Comparison of ENCODE assay signal across 8 cellular contexts in the genomic region with DNA sequence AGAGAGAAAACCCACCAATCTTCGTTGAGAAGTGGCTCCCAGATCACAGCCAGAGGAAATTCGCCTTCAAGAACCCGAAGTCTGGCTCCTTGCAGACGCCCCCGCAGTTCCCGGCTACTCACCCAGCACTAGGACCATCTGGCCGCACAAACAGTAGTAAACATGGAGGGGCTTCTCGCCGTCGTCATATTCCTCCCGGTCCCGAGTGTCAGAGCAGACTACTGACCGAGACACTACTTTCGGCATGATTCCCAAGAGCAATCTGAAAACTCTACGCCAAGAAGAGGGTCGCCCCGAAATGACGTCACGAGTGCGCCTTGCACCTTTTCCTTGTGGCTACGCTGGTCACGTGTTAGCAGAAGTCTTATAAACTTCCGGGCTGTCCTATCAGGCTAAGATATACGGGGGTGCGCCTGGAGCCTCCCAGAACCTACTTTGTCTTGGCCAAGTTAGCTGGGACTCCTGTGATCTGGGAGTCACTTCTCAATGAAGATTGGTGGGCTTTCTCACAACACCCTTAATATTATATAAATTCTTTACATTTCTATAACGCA. TPM values are rescaled to one million over a fixed set of nuclear protein-coding genes. Genes with fewer than 3 reads are reported as not detected.
DNase-seq lines count a peak whose midpoint lies in the region; TF ChIP-seq lines count a peak whose summit lies in the region.

A gene (minus strand): TSS at position 300 of the 554 bp plus-strand sequence. CDS start 54 bp downstream, at position 246.

- H3K4me3 Mint-ChIP-seq in H9: peak within 1 kb of the TSS; percentile 93 to 96
- peak within 1 kb of the TSS; percentile 90 for H3K4me3 Mint-ChIP-seq in nephron progenitor cell
- peak within 1 kb of the TSS; percentile 86 for H3K4me3 Mint-ChIP-seq in stimulated activated naive CD8-positive, alpha-beta T cell treated with anti-CD3 and anti-CD28 coated beads, Interleukin-15, Interleukin-2, amounts not matched to agents 100 ng/mL and 50 ng/mL, for 24 hours

- H3K14ac ChIP-seq in H9 (ENCODE audit: insufficient read depth, low read length): no peak within 1 kb of the TSS

- H3K9me3 ChIP-seq in H9 (ENCODE audit: control insufficient read depth, low read depth, low read length) (peaks cover 11% of the 10 kb centered on the region), MM.1S (replicated peaks; ENCODE audit: insufficient read depth, low read length) (no peaks in the 10 kb centered on the region)

- H3K9me3 Mint-ChIP-seq in H9 (peaks cover 53 to 72% of the 10 kb centered on the region in 2 experiments), nephron progenitor cell (peaks cover 64% of the 10 kb centered on the region)
- no peaks in the 10 kb centered on the region for H3K9me3 Mint-ChIP-seq in stimulated activated naive CD8-positive, alpha-beta T cell treated with anti-CD3 and anti-CD28 coated beads, Interleukin-15, Interleukin-2, amounts not matched to agents 100 ng/mL and 50 ng/mL, for 24 hours

- H3K18ac ChIP-seq in H9 (ENCODE audit: insufficient read length, low read depth, low read length): no peak within 1 kb of the TSS

- no peaks in the 10 kb centered on the region; the same call in 1 of the 2 replicates for H3K27me3 Mint-ChIP-seq in H9 (ENCODE audit: low read depth)
- H3K27me3 Mint-ChIP-seq in nephron progenitor cell (ENCODE audit: low read depth, poor library complexity): peaks cover 11% of the 10 kb centered on the region
- H3K27me3 Mint-ChIP-seq in stimulated activated naive CD8-positive, alpha-beta T cell treated with anti-CD3 and anti-CD28 coated beads, Interleukin-15, Interleukin-2, amounts not matched to agents 100 ng/mL and 50 ng/mL, for 24 hours: no peaks in the 10 kb centered on the region

- H3K79me2 ChIP-seq in H9 (ENCODE audit: insufficient read depth, low read length) (no peaks in the 10 kb centered on the region; the same call in 1 of the 2 replicates), MM.1S (ENCODE audit: low read length) (peaks cover 25% of the 10 kb centered on the region)

- H3K23me2 ChIP-seq in H9 (ENCODE audit: insufficient read length, low read depth, low read length, poor library complexity, severe bottlenecking): no peaks in the 10 kb centered on the region

- H2AFZ ChIP-seq in H9 (ENCODE audit: low read length) (no peak within 1 kb of the TSS), MM.1S (ENCODE audit: low read length) (no peak within 1 kb of the TSS)

- no peaks in the 10 kb centered on the region for H3K79me1 ChIP-seq in H9 (ENCODE audit: insufficient read depth, low read depth, low read length, poor library complexity, severe bottlenecking)

- no CpG with 5 or more reads among the region's 26 CpGs for WGBS in H9 (ENCODE audit: extremely low coverage, insufficient read length, low lambda C conversion rate)

- no peak within 1 kb of the TSS for H2BK120ac ChIP-seq in H9 (ENCODE audit: low read depth, low read length, poor library complexity, severe bottlenecking)

- H4K5ac ChIP-seq in H9 (ENCODE audit: insufficient read length, low read depth, low read length): no peak within 1 kb of the TSS

- no peak within 1 kb of the TSS for H3K4ac ChIP-seq in H9 (ENCODE audit: low read depth, low read length)

- H2BK5ac ChIP-seq in H9 (ENCODE audit: insufficient read length, low read length): no peak within 1 kb of the TSS

- H2BK15ac ChIP-seq in H9 (ENCODE audit: low read depth, low read length): no peak within 1 kb of the TSS

- no peaks in the 10 kb centered on the region for H3F3A ChIP-seq in MM.1S (ENCODE audit: insufficient read depth, low read length)

- H3K9ac ChIP-seq in H9 (ENCODE audit: extremely low read depth, insufficient read length, low read length) (peak within 1 kb of the TSS; percentile 42), MM.1S (ENCODE audit: low read length) (peak within 1 kb of the TSS; percentile 62; the same call in 1 of the 2 replicates)

- no peak within 1 kb of the TSS for H2BK20ac ChIP-seq in H9 (ENCODE audit: low read depth, low read length, poor library complexity, severe bottlenecking)

- no peak within 1 kb of the TSS for H3K56ac ChIP-seq in H9 (ENCODE audit: insufficient read length, low read depth, low read length)

- H3K4me2 ChIP-seq in H9 (ENCODE audit: insufficient read depth, insufficient read length, low read length) (peak within 1 kb of the TSS; percentile 57), MM.1S (ENCODE audit: low read depth, low read length) (peak within 1 kb of the TSS; percentile 64)

- DNase-seq in EH (ENCODE audit: low read depth) (peak; percentile 92), H9 (peak; percentile 90), MM.1S (peak; percentile 93), SHP77 treated with DMSO at 0.1 percent for 48 hours (lab: John Stamatoyannopoulos, UW) (peak; percentile 81), fibroblast of the conjunctiva (ENCODE audit: low read depth) (peak; percentile 79), nephron progenitor cell (peak; percentile 79)
- DNase-seq in activated effector memory CD4-positive, alpha-beta T cell treated with Interleukin-2 at 50 U/mL for 16 hours: peak; percentile 71

- H4K8ac ChIP-seq in H9 (replicated peaks; ENCODE audit: insufficient read length, low read depth, low read length): no peak within 1 kb of the TSS

- H3K4me1 Mint-ChIP-seq in H9: peaks cover 0 to 5% of the 10 kb centered on the region in 2 experiments; a peak in 2 of 4 replicates
- H3K4me1 Mint-ChIP-seq in nephron progenitor cell: peaks cover 7% of the 10 kb centered on the region
- peaks cover 18% of the 10 kb centered on the region for H3K4me1 Mint-ChIP-seq in stimulated activated naive CD8-positive, alpha-beta T cell treated with anti-CD3 and anti-CD28 coated beads, Interleukin-15, Interleukin-2, amounts not matched to agents 100 ng/mL and 50 ng/mL, for 24 hours (ENCODE audit: low read depth)

- no peak within 1 kb of the TSS for H4K91ac ChIP-seq in H9 (ENCODE audit: insufficient read length, low read depth, low read length)

- H3K4me1 ChIP-seq in H9 (ENCODE audit: insufficient read depth, low read length) (no peaks in the 10 kb centered on the region), MM.1S (ENCODE audit: low read length) (no peaks in the 10 kb centered on the region)

- no peak within 1 kb of the TSS for H3K27ac ChIP-seq in H9 (ENCODE audit: insufficient read length, low read depth, low read length)
- H3K27ac ChIP-seq in MM.1S (ENCODE audit: low read length): no peak within 1 kb of the TSS

- no peak within 1 kb of the TSS for H3K23ac ChIP-seq in H9 (ENCODE audit: insufficient read length, low read depth, low read length)

- peak within 1 kb of the TSS; percentile 72 for H3K4me3 ChIP-seq in MM.1S (ENCODE audit: low read length)

- H4K20me1 ChIP-seq in H9 (ENCODE audit: control insufficient read depth, insufficient read depth, insufficient read length) (no peaks in the 10 kb centered on the region), MM.1S (ENCODE audit: insufficient read depth, low read length) (no peaks in the 10 kb centered on the region)

- H3K36me3 ChIP-seq in MM.1S (replicated peaks; ENCODE audit: insufficient read depth, low read length): no peaks in the 10 kb centered on the region

- no peaks in the 10 kb centered on the region for H3K9me2 ChIP-seq in MM.1S (replicated peaks; ENCODE audit: insufficient read depth, low read length)

- H3K27ac Mint-ChIP-seq in H9 (peak within 1 kb of the TSS; percentile 12 to 98 (median 82)), nephron progenitor cell (peak within 1 kb of the TSS; percentile 99)
- peak within 1 kb of the TSS; percentile 87 for H3K27ac Mint-ChIP-seq in stimulated activated naive CD8-positive, alpha-beta T cell treated with anti-CD3 and anti-CD28 coated beads, Interleukin-15, Interleukin-2, amounts not matched to agents 100 ng/mL and 50 ng/mL, for 24 hours

- no peak within 1 kb of the TSS for H2BK12ac ChIP-seq in H9 (ENCODE audit: insufficient read length, low read depth, low read length)

- H3K27me3 ChIP-seq in H9 (ENCODE audit: insufficient read depth, low read length) (no peaks in the 10 kb centered on the region), MM.1S (replicated peaks; ENCODE audit: insufficient read depth, low read length) (no peaks in the 10 kb centered on the region)

- no peak within 1 kb of the TSS for H3T11ph ChIP-seq in H9 (ENCODE audit: low read length)

- TF ChIP-seq CTCF in H9 (conservative IDR thresholded peaks at IDR 0.05): no peak
- TF ChIP-seq CTCF in MM.1S (IDR thresholded peaks at IDR 0.05; ENCODE audit: low read length): no peak
- no peak for TF ChIP-seq CTCF in nephron progenitor cell (IDR thresholded peaks at IDR 0.05)

- H3K36me3 Mint-ChIP-seq in H9 (ENCODE audit: insufficient read depth in 1 of 3, low read depth in 3 of 3): peaks cover 7 to 18% (median 15%) of the 10 kb centered on the region in 3 experiments
- H3K36me3 Mint-ChIP-seq in nephron progenitor cell (ENCODE audit: low read depth): peaks cover 4% of the 10 kb centered on the region
- no peaks in the 10 kb centered on the region for H3K36me3 Mint-ChIP-seq in stimulated activated naive CD8-positive, alpha-beta T cell treated with anti-CD3 and anti-CD28 coated beads, Interleukin-15, Interleukin-2, amounts not matched to agents 100 ng/mL and 50 ng/mL, for 24 hours (ENCODE audit: low read depth)

- no peak within 1 kb of the TSS for H2AK5ac ChIP-seq in H9 (ENCODE audit: insufficient read length, low read length)

RNA-seq across cellular contexts. Expression of the gene that starts here (rescaled TPM):
- total RNA-seq in H9 (2021): 30.3 and 30.4 TPM in 2 replicates
